1 cellular context compared by ENCODE assay signal in genomic region chr2:217821536-217822147, GRCh38.
TF ChIP-seq lines count a peak whose summit lies in the region.

No MANE protein-coding gene starts in this region.

TF ChIP-seq in HepG2, 621 proteins besides CTCF, POLR2A, EP300 and RAD21:
- TF ChIP-seq TRAFD1 (CRISPR knock-in tag; IDR thresholded peaks at IDR 0.05; ENCODE audit: borderline replicate concordance) (no peak), AGO2 (optimal IDR thresholded peaks at IDR 0.05; ENCODE audit: low read depth, low read length) (peak; percentile 78), ZNF75D (CRISPR knock-in tag; IDR thresholded peaks at IDR 0.05; ENCODE audit: borderline replicate concordance) (no peak)
TF ChIP-seq in HepG2: peak in this region for 1.
